27 cellular contexts compared by ENCODE assay signal in the genomic region with DNA sequence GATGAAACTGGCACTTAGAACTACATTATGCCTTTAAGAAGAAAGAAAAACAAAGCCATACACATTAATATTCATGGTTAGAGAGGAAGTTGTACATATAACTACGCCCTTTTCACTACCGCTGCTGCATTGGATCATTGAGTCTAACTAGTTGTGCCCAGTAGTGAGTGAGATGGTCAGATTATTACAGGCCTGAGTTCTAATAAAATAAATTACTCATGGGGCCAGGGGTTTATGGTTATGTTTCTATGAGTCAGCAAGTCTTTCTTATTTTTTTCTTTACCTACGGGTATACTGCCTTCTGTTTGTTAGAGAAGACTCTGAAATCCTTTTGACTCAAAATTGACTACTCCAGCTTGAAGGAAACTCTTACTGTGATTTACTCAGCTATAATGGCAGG. TPM values are rescaled to one million over a fixed set of nuclear protein-coding genes. Genes with fewer than 3 reads are reported as not detected.
A peak's percentile ranks its signal among the peaks of the same experiment; 100 is the strongest.
DNase-seq lines count a peak whose midpoint lies in the region; ATAC-seq and TF ChIP-seq lines count a peak whose summit lies in the region.
"Had no signal": no experiment of that assay in that cellular context is flagged by ENCODE, and none has a peak within 500 bp of the region (broad histone marks: within the 10 kb centered on the region; RNA-seq: fewer than 3 reads in every experiment).

No MANE protein-coding gene starts in this region.

- H3T11ph ChIP-seq in H9 (ENCODE audit: low read length) = no peak overlapping the region

- H3K56ac ChIP-seq in H9 (ENCODE audit: insufficient read length, low read depth, low read length) = no peak overlapping the region

- H3K79me2 ChIP-seq in H9 (ENCODE audit: insufficient read depth, low read length) = no peaks in the 10 kb centered on the region

- WGBS in H9 (ENCODE audit: extremely low coverage, insufficient read length, low lambda C conversion rate) = no CpG with 5 or more reads among the region's 3 CpGs

- H3K18ac ChIP-seq in H9 (ENCODE audit: insufficient read length, low read depth, low read length) = no peak overlapping the region

- DNase-seq in A673 (ENCODE audit: low spot score) (peak; percentile 10), HT1080 (ENCODE audit: low read depth) (peak; percentile 28), brain microvascular endothelial cell (peak; percentile 2), mesothelial cell of epicardium (ENCODE audit: low spot score in 2 of 2, unreplicated experiment in 2 of 2) (no peak), H9 (no peak), retina (no peak)
- DNase-seq in activated CD4-positive, alpha-beta T cell treated with anti-CD3 and anti-CD28 coated beads, Interleukin-2, amount 10 ng/mL, durations not matched to agents 7 days and 5 days = no peak
- DNase-seq: activated CD4-positive, alpha-beta T cell treated with anti-CD3 and anti-CD28 coated beads for 1 hour; Caco-2; H7; NCI-H1694; NCI-H345; OCI-M1; stimulated activated CD4-positive, alpha-beta T cell treated with anti-CD3 and anti-CD28 coated beads, Interleukin-12 subunit alpha, Interleukin-12 subunit beta, amount 100 ng/mL, for 4 hours; stimulated activated naive CD8-positive, alpha-beta T cell treated with anti-CD3 and anti-CD28 coated beads, Interleukin-15, amount 100 ng/mL, for 72 hours; T-cell had no signal

- H3K4me3 ChIP-seq in A673 (ENCODE audit: low read depth, low read length, poor library complexity, severe bottlenecking) (no peak overlapping the region), brain microvascular endothelial cell (ENCODE audit: low read depth, low read length) (no peak overlapping the region)
- H3K4me3 ChIP-seq: ascending aorta, lung, tibial nerve had no signal

- H3K23me2 ChIP-seq in H9 (ENCODE audit: insufficient read length, low read depth, low read length, poor library complexity, severe bottlenecking) = no peaks in the 10 kb centered on the region

- no peak overlapping the region for H2AFZ ChIP-seq in H9 (ENCODE audit: low read length)

- H3K27ac Mint-ChIP-seq in mesothelial cell of epicardium (peak overlapping the region; percentile 19), H9 (0 out of 7 replicates have a peak overlapping the region, but pooled peaks of 1 of the 3 experiments have one; percentile 6)
- H3K27ac Mint-ChIP-seq in activated CD4-positive, alpha-beta T cell treated with anti-CD3 and anti-CD28 coated beads, Interleukin-2, amount 10 ng/mL, durations not matched to agents 7 days and 5 days = no peak overlapping the region
- H3K27ac Mint-ChIP-seq: activated naive CD4-positive, alpha-beta T cell treated with anti-CD3 and anti-CD28 coated beads, Interleukin-2, amount 50 U/mL, for 72 hours; stimulated activated naive CD8-positive, alpha-beta T cell treated with anti-CD3 and anti-CD28 coated beads, Interleukin-15, amount 100 ng/mL, for 72 hours; T-cell had no signal

- H3K27me3 Mint-ChIP-seq in mesothelial cell of epicardium (ENCODE audit: low read depth) (no peaks in the 10 kb centered on the region), H9 (ENCODE audit: low read depth) (no peaks in the 10 kb centered on the region)
- H3K27me3 Mint-ChIP-seq in activated CD4-positive, alpha-beta T cell treated with anti-CD3 and anti-CD28 coated beads, Interleukin-2, amount 10 ng/mL, durations not matched to agents 7 days and 5 days = no peaks in the 10 kb centered on the region
- H3K27me3 Mint-ChIP-seq: stimulated activated naive CD8-positive, alpha-beta T cell treated with anti-CD3 and anti-CD28 coated beads, Interleukin-15, amount 100 ng/mL, for 72 hours; T-cell had no signal

- H2BK120ac ChIP-seq in H9 (ENCODE audit: low read depth, low read length, poor library complexity, severe bottlenecking) = no peak overlapping the region

- no peak overlapping the region for H2BK15ac ChIP-seq in H9 (ENCODE audit: low read depth, low read length)

- no peaks in the 10 kb centered on the region for H4K20me1 ChIP-seq in H9 (ENCODE audit: control insufficient read depth, insufficient read depth, insufficient read length)

- no peak overlapping the region for H2BK12ac ChIP-seq in H9 (ENCODE audit: insufficient read length, low read depth, low read length)

- no peak overlapping the region for H2BK20ac ChIP-seq in H9 (ENCODE audit: low read depth, low read length, poor library complexity, severe bottlenecking)

- no peak overlapping the region for H3K14ac ChIP-seq in H9 (ENCODE audit: insufficient read depth, low read length)

- H3K4me2 ChIP-seq in H9 (ENCODE audit: insufficient read depth, insufficient read length, low read length) = no peak overlapping the region
- H3K4me2 ChIP-seq: KMS-11 had no signal

- no peak for ATAC-seq in HG03439 (IDR thresholded peaks at IDR 0.05; ENCODE audit: unreplicated experiment)
- ATAC-seq: activated naive CD4-positive, alpha-beta T cell treated with anti-CD3 and anti-CD28 coated beads, Interleukin-2, amount 50 U/mL, for 72 hours; esophagus mucosa; stimulated activated naive CD8-positive, alpha-beta T cell treated with anti-CD3 and anti-CD28 coated beads, Interleukin-15, amount 100 ng/mL, for 72 hours; T-cell had no signal

- no peak overlapping the region for H3K27ac ChIP-seq in A673 (ENCODE audit: low read depth, low read length, poor library complexity, severe bottlenecking)
- H3K27ac ChIP-seq in brain microvascular endothelial cell = no peak overlapping the region
- H3K27ac ChIP-seq in H9 (ENCODE audit: insufficient read length, low read depth, low read length) = no peak overlapping the region
- H3K27ac ChIP-seq: ascending aorta, KMS-11, neutrophil, tibial nerve had no signal

- CTCF ChIA-PET in A673 (lab: Charles Lee) = no interaction called here
- CTCF ChIA-PET in activated CD4-positive, alpha-beta T cell treated with anti-CD3 and anti-CD28 coated beads, Interleukin-2, amount 10 ng/mL, durations not matched to agents 7 days and 5 days (lab: Charles Lee) = interaction anchor here (0.6 to 0.9 kb wide), 3 partner anchors 10 to 242 kb away, joined by 3 read pairs; no protein-coding TSS in a partner anchor

- H3K27me3 ChIP-seq in A673 (replicated peaks; ENCODE audit: insufficient read depth, low read depth, low read length, poor library complexity) (no peaks in the 10 kb centered on the region), brain microvascular endothelial cell (replicated peaks) (no peaks in the 10 kb centered on the region), H9 (ENCODE audit: insufficient read depth, low read length) (no peaks in the 10 kb centered on the region)
- H3K27me3 ChIP-seq: ascending aorta, neutrophil, tibial nerve had no signal

- H3K4me1 ChIP-seq in A673 (ENCODE audit: insufficient read depth, low read length, poor library complexity, severe bottlenecking) (peaks cover 8% of the 10 kb centered on the region), H9 (ENCODE audit: insufficient read depth, low read length) (no peaks in the 10 kb centered on the region)
- H3K4me1 ChIP-seq: ascending aorta, Caco-2, tibial nerve had no signal

- intact Hi-C loops in A673 (cut with micrococcal nuclease; ENCODE audit: unreplicated experiment) = no loop called here

- H2AK5ac ChIP-seq in H9 (ENCODE audit: insufficient read length, low read length) = no peak overlapping the region

- H4K5ac ChIP-seq in H9 (ENCODE audit: insufficient read length, low read depth, low read length) = no peak overlapping the region

- no TSS peak for BruUV-seq in A673 (replicated peaks; lab: Mats Ljungman, UMichigan)

- H3K36me3 ChIP-seq in A673 (ENCODE audit: insufficient read depth, low read length, poor library complexity, severe bottlenecking) = peaks cover 88% of the 10 kb centered on the region
- peaks cover 42% of the 10 kb centered on the region for H3K36me3 ChIP-seq in brain microvascular endothelial cell (replicated peaks)

- no peak overlapping the region for H4K91ac ChIP-seq in H9 (ENCODE audit: insufficient read length, low read depth, low read length)

- no peak overlapping the region for H4K8ac ChIP-seq in H9 (replicated peaks; ENCODE audit: insufficient read length, low read depth, low read length)

- H3K4me3 Mint-ChIP-seq in mesothelial cell of epicardium (no peak overlapping the region), H9 (no peak overlapping the region)
- H3K4me3 Mint-ChIP-seq in activated CD4-positive, alpha-beta T cell treated with anti-CD3 and anti-CD28 coated beads, Interleukin-2, amount 10 ng/mL, durations not matched to agents 7 days and 5 days = no peak overlapping the region
- H3K4me3 Mint-ChIP-seq: stimulated activated naive CD8-positive, alpha-beta T cell treated with anti-CD3 and anti-CD28 coated beads, Interleukin-15, amount 100 ng/mL, for 72 hours; T-cell had no signal

- H3K4me1 Mint-ChIP-seq in mesothelial cell of epicardium (no peaks in the 10 kb centered on the region), H9 (no peaks in the 10 kb centered on the region)
- no peaks in the 10 kb centered on the region for H3K4me1 Mint-ChIP-seq in activated CD4-positive, alpha-beta T cell treated with anti-CD3 and anti-CD28 coated beads, Interleukin-2, amount 10 ng/mL, durations not matched to agents 7 days and 5 days
- H3K4me1 Mint-ChIP-seq: stimulated activated naive CD8-positive, alpha-beta T cell treated with anti-CD3 and anti-CD28 coated beads, Interleukin-15, amount 100 ng/mL, for 72 hours; T-cell had no signal

- H2BK5ac ChIP-seq in H9 (ENCODE audit: insufficient read length, low read length) = no peak overlapping the region

- no peak overlapping the region for H3K4ac ChIP-seq in H9 (ENCODE audit: low read depth, low read length)

- in situ Hi-C loops in brain microvascular endothelial cell (cut with HindIII; ENCODE audit: low pct_ligation_motif_present, low sequenced_read_pairs) = loop anchor here (25.0 kb wide), 1 partner anchor 186 kb away; a partner anchor contains a TSS

- TF ChIP-seq CTCF in A673 (conservative IDR thresholded peaks at IDR 0.05; ENCODE audit: low read depth, low read length) (no peak), brain microvascular endothelial cell (IDR thresholded peaks at IDR 0.05; ENCODE audit: low read depth, low read length, missing control alignments) (no peak), mesothelial cell of epicardium (IDR thresholded peaks at IDR 0.05; ENCODE audit: unreplicated experiment) (no peak), H9 (conservative IDR thresholded peaks at IDR 0.05) (no peak)

- H3K79me1 ChIP-seq in H9 (ENCODE audit: insufficient read depth, low read depth, low read length, poor library complexity, severe bottlenecking) = no peaks in the 10 kb centered on the region

- peaks cover 34% of the 10 kb centered on the region for H3K36me3 Mint-ChIP-seq in mesothelial cell of epicardium
- peaks cover 24 to 81% (median 66%) of the 10 kb centered on the region in 3 experiments; a peak in 6 of 7 replicates for H3K36me3 Mint-ChIP-seq in H9 (ENCODE audit: insufficient read depth in 1 of 3, low read depth in 3 of 3)
- peaks cover 43% of the 10 kb centered on the region for H3K36me3 Mint-ChIP-seq in activated CD4-positive, alpha-beta T cell treated with anti-CD3 and anti-CD28 coated beads, Interleukin-2, amount 10 ng/mL, durations not matched to agents 7 days and 5 days (ENCODE audit: low read depth)

- no peaks in the 10 kb centered on the region for H3K9me3 ChIP-seq in A673 (ENCODE audit: low read depth, low read length, poor library complexity, severe bottlenecking)
- no peaks in the 10 kb centered on the region for H3K9me3 ChIP-seq in H9 (ENCODE audit: control insufficient read depth, low read depth, low read length)
- H3K9me3 ChIP-seq: ascending aorta, Caco-2, neutrophil, tibial nerve had no signal

- no peaks in the 10 kb centered on the region for H3K9me3 Mint-ChIP-seq in mesothelial cell of epicardium
- no peaks in the 10 kb centered on the region for H3K9me3 Mint-ChIP-seq in H9
- H3K9me3 Mint-ChIP-seq in activated CD4-positive, alpha-beta T cell treated with anti-CD3 and anti-CD28 coated beads, Interleukin-2, amount 10 ng/mL, durations not matched to agents 7 days and 5 days = no peaks in the 10 kb centered on the region
- H3K9me3 Mint-ChIP-seq: activated naive CD4-positive, alpha-beta T cell treated with anti-CD3 and anti-CD28 coated beads, Interleukin-2, amount 50 U/mL, for 72 hours; stimulated activated naive CD8-positive, alpha-beta T cell treated with anti-CD3 and anti-CD28 coated beads, Interleukin-15, amount 100 ng/mL, for 72 hours; T-cell had no signal

- POLR2A ChIA-PET in A673 (lab: Charles Lee; ENCODE audit: low non-redundant PET) = no interaction called here
- POLR2A ChIA-PET in activated CD4-positive, alpha-beta T cell treated with anti-CD3 and anti-CD28 coated beads, Interleukin-2, amount 10 ng/mL, durations not matched to agents 7 days and 5 days (lab: Charles Lee) = no interaction called here

- H3K9ac ChIP-seq in H9 (ENCODE audit: extremely low read depth, insufficient read length, low read length) = no peak overlapping the region
- H3K9ac ChIP-seq: KMS-11 had no signal

- no peak overlapping the region for H3K23ac ChIP-seq in H9 (ENCODE audit: insufficient read length, low read depth, low read length)

RNA-seq across cellular contexts. Expression of a gene that starts 11.5 kb away (rescaled TPM):
- total RNA-seq in A673 (2021) = 54.1 and 56.5 TPM in 2 replicates
- 71.9 and 83.4 TPM in 2 replicates for total RNA-seq in HT1080 (2014; rRNA removed; shearing (Covaris generic))
- 37.2 and 48.1 TPM in 2 replicates for polyA plus RNA-seq in HT1080 (2015; cell fraction: cytosol; rRNA removed)
- 54.4 and 66.6 TPM in 2 replicates for polyA plus RNA-seq in HT1080 (2015; cell fraction: nucleus; rRNA removed)
- 24.1 to 25.6 TPM (median 24.5 TPM) in 3 replicates for total RNA-seq in mesothelial cell of epicardium
- 40.0 and 40.8 TPM in 2 replicates for total RNA-seq in H9 (2021)
- 10 to 100 TPM; 25.8 to 29.1 TPM for total RNA-seq in activated CD4-positive, alpha-beta T cell treated with anti-CD3 and anti-CD28 coated beads, Interleukin-2, amount 10 ng/mL, durations not matched to agents 7 days and 5 days

RNA-seq across cellular contexts. Expression of a gene that starts 11.6 kb away (rescaled TPM):
- total RNA-seq in A673 (2021) (0.19 and 0.31 TPM in 2 replicates), mesothelial cell of epicardium (0.09 to 0.18 TPM (median 0.09 TPM) in 3 replicates), H9 (2021) (0.28 TPM in 1 of 2 replicates, not detected in the other)
- total RNA-seq in HT1080 (2014; rRNA removed; shearing (Covaris generic)) = 0.03 and 0.20 TPM in 2 replicates
- polyA plus RNA-seq in HT1080 (2015; cell fraction: cytosol; rRNA removed) = 0.11 TPM in 1 of 2 replicates, not detected in the other
- polyA plus RNA-seq in HT1080 (2015; cell fraction: nucleus; rRNA removed) = 0.03 TPM in 1 of 2 replicates, not detected in the other
- total RNA-seq in activated CD4-positive, alpha-beta T cell treated with anti-CD3 and anti-CD28 coated beads, Interleukin-2, amount 10 ng/mL, durations not matched to agents 7 days and 5 days = under 1 TPM in 1 of 2 experiments, not detected in 1; 0.12 TPM
- total RNA-seq: ascending aorta, kidney epithelial cell, myocyte, tibial nerve had no signal
- polyA plus RNA-seq: BJ, lung had no signal

Comparison
In these comparisons a context has a peak if more than half of its experiments do, and no peak if none do; other contexts are left out.
1. DNase-seq: peak in A673 (single experiment), HT1080 (single experiment) and brain microvascular endothelial cell (single experiment); none in mesothelial cell of epicardium (0 of 2), H9 (single experiment), activated CD4-positive, alpha-beta T cell treated with anti-CD3 and anti-CD28 coated beads, Interleukin-2, amount 10 ng/mL, durations not matched to agents 7 days and 5 days (single experiment) and retina (single experiment).